ENCODE assay signal across 12 cellular contexts in the genomic region with DNA sequence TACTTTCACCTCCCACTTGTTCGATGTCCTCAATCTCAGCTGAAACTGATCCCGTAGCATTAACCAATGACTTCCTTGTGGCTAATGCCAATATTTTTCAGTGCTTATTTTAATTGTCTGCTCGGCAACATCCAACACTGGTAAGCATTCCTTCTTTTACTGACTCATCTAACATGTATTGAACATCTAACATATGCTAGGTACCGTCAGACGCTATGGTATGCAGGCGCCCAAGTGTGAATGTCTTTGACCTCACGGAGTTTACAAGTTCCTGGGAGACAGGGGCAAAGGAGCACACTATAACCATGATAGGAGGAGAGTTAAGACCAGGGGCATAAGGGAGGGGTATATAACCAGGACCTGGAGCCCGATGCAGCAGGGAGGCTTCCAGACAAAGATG. TPM values are rescaled to one million over a fixed set of nuclear protein-coding genes. Genes with fewer than 3 reads are reported as not detected.
DNase-seq lines count a peak whose midpoint lies in the region; ATAC-seq lines count a peak whose summit lies in the region.
"Had no signal": no experiment of that assay in that cellular context is flagged by ENCODE, and none has a peak within 500 bp of the region (broad histone marks: within the 10 kb centered on the region; RNA-seq: fewer than 3 reads in every experiment).

No MANE protein-coding gene starts in this region.

- H3K4me3 Mint-ChIP-seq in activated naive CD4-positive, alpha-beta T cell treated with anti-CD3 and anti-CD28 coated beads for 36 hours: peak overlapping the region; percentile 93
- H3K4me3 Mint-ChIP-seq in T-cell: peak overlapping the region; percentile 95 to 97 (median 96)
- peak overlapping the region; percentile 92 for H3K4me3 Mint-ChIP-seq in stimulated activated effector memory CD8-positive, alpha-beta T cell treated with anti-CD3 and anti-CD28 coated beads, Interleukin-12 subunit alpha, Interleukin-12 subunit beta, amount 100 ng/mL, for 72 hours

- ATAC-seq in T-cell (replicated peaks in 1 of 4) (no peak), GM18870 (IDR thresholded peaks at IDR 0.05; ENCODE audit: unreplicated experiment) (no peak), HG03342 (IDR thresholded peaks at IDR 0.05; ENCODE audit: unreplicated experiment) (no peak)
- ATAC-seq in stimulated activated effector memory CD8-positive, alpha-beta T cell treated with anti-CD3 and anti-CD28 coated beads, Interleukin-12 subunit alpha, Interleukin-12 subunit beta, amount 100 ng/mL, for 72 hours: no peak
- ATAC-seq: left lobe of liver had no signal

- peaks cover 36% of the 10 kb centered on the region for H3K4me1 Mint-ChIP-seq in activated naive CD4-positive, alpha-beta T cell treated with anti-CD3 and anti-CD28 coated beads for 36 hours (ENCODE audit: low read depth)
- H3K4me1 Mint-ChIP-seq in T-cell: peaks cover 38 to 49% (median 43%) of the 10 kb centered on the region in 3 donors
- H3K4me1 Mint-ChIP-seq in stimulated activated effector memory CD8-positive, alpha-beta T cell treated with anti-CD3 and anti-CD28 coated beads, Interleukin-12 subunit alpha, Interleukin-12 subunit beta, amount 100 ng/mL, for 72 hours: peaks cover 68% of the 10 kb centered on the region

- H3K36me3 Mint-ChIP-seq in activated naive CD4-positive, alpha-beta T cell treated with anti-CD3 and anti-CD28 coated beads for 36 hours (ENCODE audit: low read depth): peaks cover 16% of the 10 kb centered on the region
- H3K36me3 Mint-ChIP-seq in T-cell: peaks cover 23% of the 10 kb centered on the region
- peaks cover 69% of the 10 kb centered on the region for H3K36me3 Mint-ChIP-seq in stimulated activated effector memory CD8-positive, alpha-beta T cell treated with anti-CD3 and anti-CD28 coated beads, Interleukin-12 subunit alpha, Interleukin-12 subunit beta, amount 100 ng/mL, for 72 hours

- intact Hi-C loops in activated naive CD4-positive, alpha-beta T cell treated with anti-CD3 and anti-CD28 coated beads for 36 hours (cut with micrococcal nuclease): no loop called here

- H3K27me3 Mint-ChIP-seq in activated naive CD4-positive, alpha-beta T cell treated with anti-CD3 and anti-CD28 coated beads for 36 hours (ENCODE audit: low read depth): peaks cover 3% of the 10 kb centered on the region
- H3K27me3 Mint-ChIP-seq in T-cell: peaks cover 3% of the 10 kb centered on the region in 2 donors

- H3K27ac Mint-ChIP-seq in activated naive CD4-positive, alpha-beta T cell treated with anti-CD3 and anti-CD28 coated beads for 36 hours: no peak overlapping the region
- H3K27ac Mint-ChIP-seq in T-cell: peak overlapping the region in 1 of 2 donors; percentile 13
- H3K27ac Mint-ChIP-seq in stimulated activated effector memory CD8-positive, alpha-beta T cell treated with anti-CD3 and anti-CD28 coated beads, Interleukin-12 subunit alpha, Interleukin-12 subunit beta, amount 100 ng/mL, for 72 hours: peak overlapping the region; percentile 56

- no peak for DNase-seq in activated naive CD4-positive, alpha-beta T cell treated with anti-CD3 and anti-CD28 coated beads for 36 hours
- DNase-seq in activated naive CD4-positive, alpha-beta T cell (lab: John Stamatoyannopoulos, UW): no peak
- DNase-seq in T-cell (no peak), glomerular visceral epithelial cell (ENCODE audit: extremely low spot score) (peak; percentile 50), inferior parietal cortex (ENCODE audit: extremely low spot score) (no peak)
- DNase-seq in stimulated activated effector memory CD8-positive, alpha-beta T cell treated with anti-CD3 and anti-CD28 coated beads, Interleukin-12 subunit alpha, Interleukin-12 subunit beta, amount 100 ng/mL, for 72 hours (ENCODE audit: low spot score in 2 of 2): no peak
- DNase-seq: activated effector memory CD4-positive, alpha-beta T cell treated with Interleukin-2 at 50 U/mL for 16 hours; GOT3; stimulated activated CD4-positive, alpha-beta T cell treated with anti-CD3 and anti-CD28 coated beads, Interleukin-4, amount 100 ng/mL, for 4 hours had no signal

- H3K9me3 Mint-ChIP-seq in activated naive CD4-positive, alpha-beta T cell treated with anti-CD3 and anti-CD28 coated beads for 36 hours: no peaks in the 10 kb centered on the region
- H3K9me3 Mint-ChIP-seq in T-cell: no peaks in the 10 kb centered on the region
- no peaks in the 10 kb centered on the region for H3K9me3 Mint-ChIP-seq in stimulated activated effector memory CD8-positive, alpha-beta T cell treated with anti-CD3 and anti-CD28 coated beads, Interleukin-12 subunit alpha, Interleukin-12 subunit beta, amount 100 ng/mL, for 72 hours

- CTCF ChIA-PET in activated naive CD4-positive, alpha-beta T cell treated with anti-CD3 and anti-CD28 coated beads for 36 hours (lab: Charles Lee): interaction anchor here (5.9 kb wide), 1 partner anchor 31 kb away, joined by 32 read pairs; no protein-coding TSS in a partner anchor
- CTCF ChIA-PET in T-cell (lab: Charles Lee): interaction anchor here in 1 of 2 donors (1.3 kb wide), 1 partner anchor 31 kb away, joined by 3 read pairs; no protein-coding TSS in a partner anchor

- POLR2A ChIA-PET in T-cell (lab: Charles Lee): no interaction called here

RNA-seq across cellular contexts. Expression of a gene that starts 1.7 kb away (rescaled TPM):
- total RNA-seq in activated naive CD4-positive, alpha-beta T cell treated with anti-CD3 and anti-CD28 coated beads for 36 hours: 10 to 100 TPM; 24.0 to 25.3 TPM
- total RNA-seq in T-cell: 10 to 100 TPM; 42.9 to 58.8 (median 54.8) TPM

RNA-seq across cellular contexts. Expression of a gene that starts 4.3 kb away (rescaled TPM):
- total RNA-seq in activated naive CD4-positive, alpha-beta T cell treated with anti-CD3 and anti-CD28 coated beads for 36 hours: 1 to 10 TPM; 5.4 to 5.8 TPM
- total RNA-seq in T-cell: 1 to 10 TPM; 4.0 to 9.2 (median 7.9) TPM

RNA-seq across cellular contexts. Expression of a gene that starts 6.9 kb away (rescaled TPM):
- 1 to 10 TPM; 2.0 to 2.6 TPM for total RNA-seq in activated naive CD4-positive, alpha-beta T cell treated with anti-CD3 and anti-CD28 coated beads for 36 hours
- 10 to 100 TPM in 2 of 5 donors, 1 to 10 TPM in 3; 5.0 to 11.7 (median 8.3) TPM for total RNA-seq in T-cell

RNA-seq across cellular contexts. Expression of a gene that starts 26.3 kb away (rescaled TPM):
- total RNA-seq in activated naive CD4-positive, alpha-beta T cell treated with anti-CD3 and anti-CD28 coated beads for 36 hours: under 1 TPM; 0.15 to 0.26 TPM
- 10 to 100 TPM in 2 of 5 donors, 1 to 10 TPM in 3; 2.5 to 14.7 (median 8.7) TPM for total RNA-seq in T-cell

RNA-seq across cellular contexts. Expression of a gene that starts 28.4 kb away (rescaled TPM):
- total RNA-seq in activated naive CD4-positive, alpha-beta T cell treated with anti-CD3 and anti-CD28 coated beads for 36 hours: 1 to 10 TPM; 6.6 to 7.4 TPM
- 10 to 100 TPM in 3 of 5 donors, 1 to 10 TPM in 2; 8.5 to 14.7 (median 14.4) TPM for total RNA-seq in T-cell
